8 cellular contexts compared by ENCODE assay signal in genomic region chr22:23893957-23894709, GRCh38. TPM values are rescaled to one million over a fixed set of nuclear protein-coding genes. Genes with fewer than 3 reads are reported as not detected.
A peak's percentile ranks its signal among the peaks of the same experiment; 100 is the strongest.
DNase-seq lines count a peak whose midpoint lies in the region; ATAC-seq and TF ChIP-seq lines count a peak whose summit lies in the region.

TSS of gene MIF (plus strand) at chr22:23894383. CDS start at chr22:23894475, 92 bp downstream.

- peaks cover 19 to 37% (median 34%) of the 10 kb centered on the region in 11 experiments for H3K36me3 ChIP-seq in BLaER1 treated with 17β-estradiol and CSF1 and Interleukin-3, amounts not matched to agents 10 nM and 100 nM
- H3K36me3 ChIP-seq in colonic mucosa = peaks cover 5% of the 10 kb centered on the region

- TF ChIP-seq CTCF in colonic mucosa (IDR thresholded peaks at IDR 0.05) = peak; percentile 72

- peaks cover 26 to 41% (median 36%) of the 10 kb centered on the region in 10 experiments for H3K4me1 ChIP-seq in BLaER1 treated with 17β-estradiol and CSF1 and Interleukin-3, amounts not matched to agents 10 nM and 100 nM
- H3K4me1 ChIP-seq in colonic mucosa = peaks cover 4% of the 10 kb centered on the region

- H4K20me1 ChIP-seq in BLaER1 treated with 17β-estradiol and CSF1 and Interleukin-3, amounts not matched to agents 10 nM and 100 nM = peaks cover 15 to 41% (median 25%) of the 10 kb centered on the region in 11 experiments; a peak in 20 of 22 replicates

- peaks cover 0 to 7% (median 0%) of the 10 kb centered on the region in 11 experiments; a peak in 2 of 22 replicates for H3K9me3 ChIP-seq in BLaER1 treated with 17β-estradiol and CSF1 and Interleukin-3, amounts not matched to agents 10 nM and 100 nM (replicated peaks in 1 of 11)
- H3K9me3 ChIP-seq in colonic mucosa = no peaks in the 10 kb centered on the region

- H3K27me3 ChIP-seq in BLaER1 treated with 17β-estradiol and CSF1 and Interleukin-3, amounts not matched to agents 10 nM and 100 nM = no peaks in the 10 kb centered on the region
- H3K27me3 ChIP-seq in colonic mucosa (no peaks in the 10 kb centered on the region), layer of hippocampus (ENCODE audit: control insufficient read depth, insufficient read depth, low read length) (no peaks in the 10 kb centered on the region)

- peak within 1 kb of the TSS; percentile 87 to 95 (median 90) for H3K4me3 ChIP-seq in BLaER1 treated with 17β-estradiol and CSF1 and Interleukin-3, amounts not matched to agents 10 nM and 100 nM
- H3K4me3 ChIP-seq in colonic mucosa = peak within 1 kb of the TSS; percentile 78

- H3K9ac ChIP-seq in BLaER1 treated with 17β-estradiol and CSF1 and Interleukin-3, amounts not matched to agents 10 nM and 100 nM = peak within 1 kb of the TSS; percentile 85 to 94 (median 90)
- peak within 1 kb of the TSS; percentile 85 to 89 for H3K9ac ChIP-seq in colonic mucosa (ENCODE audit: low read depth in 2 of 2, low read length in 2 of 2)

- peak within 1 kb of the TSS; percentile 80 to 96 (median 91) for H3K4me2 ChIP-seq in BLaER1 treated with 17β-estradiol and CSF1 and Interleukin-3, amounts not matched to agents 10 nM and 100 nM

- peak within 1 kb of the TSS; percentile 69 to 92 (median 90) for H3K27ac ChIP-seq in BLaER1 treated with 17β-estradiol and CSF1 and Interleukin-3, amounts not matched to agents 10 nM and 100 nM
- H3K27ac ChIP-seq in colonic mucosa (peak within 1 kb of the TSS; percentile 96), layer of hippocampus (ENCODE audit: low read depth, low read length) (peak within 1 kb of the TSS; percentile 97)

- DNase-seq in GM19240 (ENCODE audit: insufficient read length, low spot score) (peak; percentile 95), NCI-H526 (lab: John Stamatoyannopoulos, UW) (peak; percentile 72 to 93), colonic mucosa (peak; percentile 97)
- DNase-seq in activated CD4-positive, alpha-beta T cell treated with anti-CD3 and anti-CD28 coated beads for 48 hours = peak; percentile 98
- DNase-seq in stimulated activated CD4-positive, alpha-beta T cell treated with anti-CD3 and anti-CD28 coated beads, Interleukin-1b, Interleukin-23, amount 100 ng/mL, for 4 hours (ENCODE audit: low read depth in 2 of 2) = peak; percentile 92 to 97

- ATAC-seq in HG03457 (IDR thresholded peaks at IDR 0.05; ENCODE audit: unreplicated experiment) = peak; percentile 74

- intact Hi-C loops in colonic mucosa (cut with DNase I) = no loop called here

RNA-seq across cellular contexts. Expression of gene MIF, which starts in this region (rescaled TPM):
- total RNA-seq in colonic mucosa = 100 to 1,000 TPM; 621 to 869 TPM

Comparison
In these comparisons a context has a peak if more than half of its experiments do, and no peak if none do; other contexts are left out.
1. Peak in every context shown above with its lines: DNase-seq, ATAC-seq, H3K4me3 ChIP-seq and H3K27ac ChIP-seq.